ENCODE assay signal across 10 cellular contexts in the genomic region with DNA sequence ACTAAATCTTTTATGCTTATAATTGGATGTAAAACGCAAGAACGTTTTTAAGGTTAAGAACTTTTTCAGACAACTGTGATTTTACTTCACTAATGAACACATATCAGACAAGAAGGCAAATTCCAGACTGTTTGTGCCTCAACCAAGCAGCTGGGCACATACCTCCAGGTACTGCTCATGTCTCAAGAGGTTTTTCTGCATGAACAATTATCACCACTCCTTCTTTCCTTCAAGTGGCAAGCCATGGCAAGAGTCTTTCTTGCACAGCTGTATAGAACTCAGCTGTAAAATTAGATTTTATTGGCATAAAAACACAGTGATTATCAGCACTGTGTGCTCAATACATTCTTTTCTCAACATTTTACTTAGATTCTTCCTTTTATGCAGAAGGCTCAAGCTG.
DNase-seq lines count a peak whose midpoint lies in the region; ATAC-seq and TF ChIP-seq lines count a peak whose summit lies in the region.
"Had no signal": no experiment of that assay in that cellular context is flagged by ENCODE, and none has a peak within 500 bp of the region (broad histone marks: within the 10 kb centered on the region; RNA-seq: fewer than 3 reads in every experiment).

No MANE protein-coding gene starts in this region.

- no peak overlapping the region for H3K4me3 ChIP-seq in breast epithelium
- no peak overlapping the region for H3K4me3 ChIP-seq in upper lobe of left lung

- H3K27me3 Mint-ChIP-seq in MCF 10A (ENCODE audit: insufficient read depth, unreplicated experiment): no peaks in the 10 kb centered on the region
- H3K27me3 Mint-ChIP-seq in WTC11 (ENCODE audit: low read depth): no peaks in the 10 kb centered on the region

- H3K36me3 ChIP-seq in breast epithelium (no peaks in the 10 kb centered on the region), upper lobe of left lung (no peaks in the 10 kb centered on the region)

- peak in 1 of 4 donors; percentile 43 for TF ChIP-seq EP300 in upper lobe of left lung (IDR thresholded peaks at IDR 0.05)

- intact Hi-C loops in MCF 10A (cut with micrococcal nuclease) (loop anchor here (5.0 kb wide), 1 partner anchor 61 kb away; no protein-coding TSS in a partner anchor), breast epithelium (cut with DNase I; ENCODE audit: low total_unique reads) (no loop called here)

- CTCF ChIA-PET in MCF 10A (lab: Yijun Ruan, JAX): interaction anchor here (0.7 to 0.9 kb wide), 4 partner anchors 15 to 370 kb away, joined by 3 to 4 read pairs (median 3); no protein-coding TSS in a partner anchor
- CTCF ChIA-PET in WTC11 (lab: Charles Lee): interaction anchor here (0.6 to 1.4 kb wide), 4 partner anchors 9 to 685 kb away, joined by 3 to 7 read pairs (median 5); no protein-coding TSS in a partner anchor

- H3K4me1 Mint-ChIP-seq in MCF 10A (ENCODE audit: insufficient read depth, unreplicated experiment) (peaks cover 48% of the 10 kb centered on the region), WTC11 (peaks cover 90% of the 10 kb centered on the region)

- H3K4me3 Mint-ChIP-seq in MCF 10A (ENCODE audit: unreplicated experiment): peak overlapping the region; percentile 6
- no peak overlapping the region for H3K4me3 Mint-ChIP-seq in WTC11

- WGBS in upper lobe of left lung, 2 donors: 70 to 78% methylated on average over 2 of the region's 2 CpGs

- no TSS peak for BruUV-seq in MCF 10A (replicated peaks; lab: Mats Ljungman, UMichigan)

- H3K27ac ChIP-seq in breast epithelium (no peak overlapping the region), upper lobe of left lung (peak overlapping the region; percentile 12 to 63 (median 32))

- H3K9me3 Mint-ChIP-seq in MCF 10A (ENCODE audit: unreplicated experiment) (no peaks in the 10 kb centered on the region), WTC11 (no peaks in the 10 kb centered on the region)

- H3K27ac Mint-ChIP-seq in MCF 10A (ENCODE audit: low read depth, unreplicated experiment) (peak overlapping the region; percentile 76), WTC11 (peak overlapping the region; percentile 91)

- no peaks in the 10 kb centered on the region for H3K4me1 ChIP-seq in breast epithelium
- H3K4me1 ChIP-seq in upper lobe of left lung: peaks cover 62 to 81% (median 73%) of the 10 kb centered on the region in 4 donors

- no peak for DNase-seq in MCF 10A (ENCODE audit: unreplicated experiment)
- DNase-seq in breast epithelium (ENCODE audit: low spot score in 2 of 2): no peak
- DNase-seq in WTC11 (ENCODE audit: low spot score): no peak
- DNase-seq in left kidney (ENCODE audit: low read depth, low spot score): peak; percentile 38
- peak in 1 of 2 donors; percentile 64 for DNase-seq in upper lobe of left lung
- no peak for DNase-seq in Ammon's horn (ENCODE audit: low spot score)
- DNase-seq in activated naive CD4-positive, alpha-beta T cell (lab: John Stamatoyannopoulos, UW): no peak
- DNase-seq: activated CD8-positive, alpha-beta memory T cell treated with anti-CD3 and anti-CD28 coated beads for 24 hours; NK-92 treated with Interleukin-12 subunit alpha and Interleukin-12 subunit beta, amount 100 ng/mL, for 24 hours had no signal

- ATAC-seq in WTC11 (no peak), upper lobe of left lung (ENCODE audit: low FRiP score in 2 of 2) (peak; percentile 66 to 78), HG02885 (IDR thresholded peaks at IDR 0.05; ENCODE audit: poor library complexity, unreplicated experiment) (no peak)

- H3K9me3 ChIP-seq in breast epithelium: no peaks in the 10 kb centered on the region
- H3K9me3 ChIP-seq in upper lobe of left lung: no peaks in the 10 kb centered on the region

- no peak for TF ChIP-seq CTCF in MCF 10A (IDR thresholded peaks at IDR 0.05; ENCODE audit: unreplicated experiment)
- TF ChIP-seq CTCF in breast epithelium (IDR thresholded peaks at IDR 0.05): no peak
- no peak for TF ChIP-seq CTCF in WTC11 (IDR thresholded peaks at IDR 0.05)
- TF ChIP-seq CTCF in upper lobe of left lung (IDR thresholded peaks at IDR 0.05): no peak

- H3K36me3 Mint-ChIP-seq in MCF 10A (ENCODE audit: insufficient read depth, unreplicated experiment) (peaks cover 14% of the 10 kb centered on the region), WTC11 (no peaks in the 10 kb centered on the region)

- H3K27me3 ChIP-seq in breast epithelium: no peaks in the 10 kb centered on the region
- H3K27me3 ChIP-seq in upper lobe of left lung: no peaks in the 10 kb centered on the region

- no peak for TF ChIP-seq POLR2A in breast epithelium (IDR thresholded peaks at IDR 0.05)
- no peak for TF ChIP-seq POLR2A in upper lobe of left lung (IDR thresholded peaks at IDR 0.05)

- POLR2A ChIA-PET in MCF 10A (lab: Yijun Ruan, JAX) (interaction anchor here (0.7 to 6.0 kb wide), 16 partner anchors 14 to 905 kb away, joined by 3 to 84 read pairs (median 6); partner anchors contain the start of genes FNDC3B and PLD1), WTC11 (lab: Charles Lee) (no interaction called here)

TF ChIP-seq in WTC11, 78 proteins besides CTCF, POLR2A, EP300 and RAD21:
- TF ChIP-seq, protein P1, sequence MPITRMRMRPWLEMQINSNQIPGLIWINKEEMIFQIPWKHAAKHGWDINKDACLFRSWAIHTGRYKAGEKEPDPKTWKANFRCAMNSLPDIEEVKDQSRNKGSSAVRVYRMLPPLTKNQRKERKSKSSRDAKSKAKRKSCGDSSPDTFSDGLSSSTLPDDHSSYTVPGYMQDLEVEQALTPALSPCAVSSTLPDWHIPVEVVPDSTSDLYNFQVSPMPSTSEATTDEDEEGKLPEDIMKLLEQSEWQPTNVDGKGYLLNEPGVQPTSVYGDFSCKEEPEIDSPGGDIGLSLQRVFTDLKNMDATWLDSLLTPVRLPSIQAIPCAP (CRISPR knock-in tag; IDR thresholded peaks at IDR 0.05): no peak
- TF ChIP-seq, protein P2, sequence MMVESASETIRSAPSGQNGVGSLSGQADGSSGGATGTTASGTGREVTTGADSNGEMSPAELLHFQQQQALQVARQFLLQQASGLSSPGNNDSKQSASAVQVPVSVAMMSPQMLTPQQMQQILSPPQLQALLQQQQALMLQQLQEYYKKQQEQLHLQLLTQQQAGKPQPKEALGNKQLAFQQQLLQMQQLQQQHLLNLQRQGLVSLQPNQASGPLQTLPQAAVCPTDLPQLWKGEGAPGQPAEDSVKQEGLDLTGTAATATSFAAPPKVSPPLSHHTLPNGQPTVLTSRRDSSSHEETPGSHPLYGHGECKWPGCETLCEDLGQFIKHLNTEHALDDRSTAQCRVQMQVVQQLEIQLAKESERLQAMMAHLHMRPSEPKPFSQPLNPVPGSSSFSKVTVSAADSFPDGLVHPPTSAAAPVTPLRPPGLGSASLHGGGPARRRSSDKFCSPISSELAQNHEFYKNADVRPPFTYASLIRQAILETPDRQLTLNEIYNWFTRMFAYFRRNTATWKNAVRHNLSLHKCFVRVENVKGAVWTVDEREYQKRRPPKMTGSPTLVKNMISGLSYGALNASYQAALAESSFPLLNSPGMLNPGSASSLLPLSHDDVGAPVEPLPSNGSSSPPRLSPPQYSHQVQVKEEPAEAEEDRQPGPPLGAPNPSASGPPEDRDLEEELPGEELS (CRISPR knock-in tag; IDR thresholded peaks at IDR 0.05): no peak
- TF ChIP-seq ZNF532 (CRISPR knock-in tag; IDR thresholded peaks at IDR 0.05; ENCODE audit: borderline replicate concordance) (no peak), PRRX2 (CRISPR knock-in tag; IDR thresholded peaks at IDR 0.05) (no peak), SP1 (CRISPR knock-in tag; conservative IDR thresholded peaks at IDR 0.05) (no peak), ETV6 (CRISPR knock-in tag; IDR thresholded peaks at IDR 0.05) (no peak), ZNF138 (CRISPR knock-in tag; conservative IDR thresholded peaks at IDR 0.05) (no peak), FOXJ3 (CRISPR knock-in tag; IDR thresholded peaks at IDR 0.05; ENCODE audit: borderline replicate concordance) (no peak), EMX1 (CRISPR knock-in tag; IDR thresholded peaks at IDR 0.05) (no peak)
- TF ChIP-seq, protein P3, sequence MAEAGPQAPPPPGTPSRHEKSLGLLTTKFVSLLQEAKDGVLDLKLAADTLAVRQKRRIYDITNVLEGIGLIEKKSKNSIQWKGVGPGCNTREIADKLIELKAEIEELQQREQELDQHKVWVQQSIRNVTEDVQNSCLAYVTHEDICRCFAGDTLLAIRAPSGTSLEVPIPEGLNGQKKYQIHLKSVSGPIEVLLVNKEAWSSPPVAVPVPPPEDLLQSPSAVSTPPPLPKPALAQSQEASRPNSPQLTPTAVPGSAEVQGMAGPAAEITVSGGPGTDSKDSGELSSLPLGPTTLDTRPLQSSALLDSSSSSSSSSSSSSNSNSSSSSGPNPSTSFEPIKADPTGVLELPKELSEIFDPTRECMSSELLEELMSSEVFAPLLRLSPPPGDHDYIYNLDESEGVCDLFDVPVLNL (CRISPR knock-in tag; IDR thresholded peaks at IDR 0.05; ENCODE audit: borderline replicate concordance, low read depth): no peak

Comparison
In these comparisons a context has a peak if more than half of its experiments do, and no peak if none do; other contexts are left out.
1. H3K27ac ChIP-seq: peak in upper lobe of left lung (4 of 4); none in breast epithelium (0 of 2).
2. ATAC-seq: peak in upper lobe of left lung (2 of 2); none in WTC11 (single experiment) and HG02885 (single experiment).